10 cellular contexts compared by ENCODE assay signal in the genomic region with DNA sequence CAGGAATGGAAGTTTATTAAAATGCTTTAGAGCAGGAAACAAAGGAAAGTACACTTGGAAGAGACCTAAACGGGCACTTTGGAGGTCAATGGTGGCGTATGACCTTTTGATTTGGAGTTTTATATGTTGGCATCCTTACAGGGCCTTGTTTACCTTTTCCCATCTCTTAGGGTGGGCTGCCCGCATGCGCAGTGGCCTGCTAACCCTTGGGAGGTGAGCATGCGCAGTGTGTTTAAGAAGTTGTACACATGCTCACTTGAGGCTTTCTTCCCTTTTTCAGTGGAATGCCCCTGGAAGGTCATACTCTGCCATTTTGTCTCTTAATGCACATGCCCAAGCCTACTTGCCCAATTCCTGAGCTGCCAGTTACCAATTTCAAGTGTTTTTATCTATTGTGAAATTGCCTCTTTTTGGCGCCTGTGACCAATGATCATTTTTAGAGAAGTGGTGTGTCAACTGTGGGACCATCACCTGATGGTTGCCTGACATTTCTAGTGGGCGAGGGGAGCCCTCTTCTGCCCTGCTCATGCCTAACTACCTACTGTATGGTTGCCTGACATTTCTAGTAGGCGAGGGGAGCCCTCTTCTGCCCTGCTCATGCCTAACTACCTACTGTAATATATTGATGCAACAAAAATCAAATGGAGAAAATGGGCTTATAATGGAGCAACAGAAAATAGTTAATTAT.
A peak's percentile ranks its signal among the peaks of the same experiment; 100 is the strongest.
DNase-seq lines count a peak whose midpoint lies in the region; ATAC-seq and TF ChIP-seq lines count a peak whose summit lies in the region.
"Had no signal": no experiment of that assay in that cellular context is flagged by ENCODE, and none has a peak within 500 bp of the region (broad histone marks: within the 10 kb centered on the region; RNA-seq: fewer than 3 reads in every experiment).

No MANE protein-coding gene starts in this region.

- no peak overlapping the region for H3K4me3 ChIP-seq in left ventricle myocardium inferior
- H3K4me3 ChIP-seq in OCI-LY3 (ENCODE audit: low read length) = no peak overlapping the region
- no peak overlapping the region for H3K4me3 ChIP-seq in lower leg skin (ENCODE audit: low read depth, poor library complexity, severe bottlenecking)
- no peak overlapping the region for H3K4me3 ChIP-seq in tibial artery
- H3K4me3 ChIP-seq: coronary artery had no signal

- 88 to 90% methylated on average over 8 of the region's 8 CpGs for WGBS in lower leg skin, 2 donors

- no peak for TF ChIP-seq POLR2A in lower leg skin (IDR thresholded peaks at IDR 0.05)

- H3K79me2 ChIP-seq in OCI-LY3 (ENCODE audit: low read length) = no peaks in the 10 kb centered on the region

- H3K9ac ChIP-seq in OCI-LY3 (ENCODE audit: low read length) = no peak overlapping the region

- H3K27me3 ChIP-seq in left ventricle myocardium inferior (ENCODE audit: low read depth) = no peaks in the 10 kb centered on the region
- peaks cover 18% of the 10 kb centered on the region for H3K27me3 ChIP-seq in OCI-LY3 (ENCODE audit: low read depth, low read length)
- H3K27me3 ChIP-seq in tibial artery = no peaks in the 10 kb centered on the region
- H3K27me3 ChIP-seq: neutrophil had no signal

- H3K36me3 ChIP-seq in left ventricle myocardium inferior (no peaks in the 10 kb centered on the region), OCI-LY3 (replicated peaks; ENCODE audit: low read depth, low read length) (no peaks in the 10 kb centered on the region), tibial artery (no peaks in the 10 kb centered on the region)
- H3K36me3 ChIP-seq: neutrophil had no signal

- ATAC-seq in Right ventricle myocardium inferior = no peak

- DNase-seq in left ventricle myocardium inferior = no peak
- DNase-seq in Right ventricle myocardium inferior (ENCODE audit: missing footprints) = no peak
- peak; percentile 24 for DNase-seq in fibroblast of the conjunctiva (ENCODE audit: low read depth)
- no peak for DNase-seq in lower leg skin (ENCODE audit: low spot score in 2 of 2)
- no peak for DNase-seq in tibial artery
- DNase-seq in central memory CD4-positive, alpha-beta T cell = no peak
- no peak for DNase-seq in stimulated activated CD4-positive, alpha-beta T cell treated with anti-CD3 and anti-CD28 coated beads, Interleukin-2, amount 100 ng/mL, for 48 hours

- intact Hi-C loops in left ventricle myocardium inferior (cut with micrococcal nuclease) = no loop called here
- intact Hi-C loops in Right ventricle myocardium inferior (cut with DNase I) = loop anchor here (5.0 kb wide), 1 partner anchor 138 kb away; the partner anchor contains the start of gene PPP1R9A
- intact Hi-C loops in lower leg skin (cut with DNase I; ENCODE audit: low total_unique reads) = no loop called here
- intact Hi-C loops in tibial artery (cut with DNase I; ENCODE audit: low total_unique reads) = no loop called here

- no peaks in the 10 kb centered on the region for H4K20me1 ChIP-seq in OCI-LY3 (ENCODE audit: insufficient read depth, low read length)

- TF ChIP-seq CTCF in left ventricle myocardium inferior (IDR thresholded peaks at IDR 0.05; ENCODE audit: borderline replicate concordance) (peak; percentile 10), OCI-LY3 (IDR thresholded peaks at IDR 0.05; ENCODE audit: low read depth, low read length) (peak; percentile 69), lower leg skin (IDR thresholded peaks at IDR 0.05) (no peak), tibial artery (IDR thresholded peaks at IDR 0.05) (peak in 1 of 2 experiments; percentile 29)

- H3K27ac ChIP-seq in left ventricle myocardium inferior (replicated peaks) = no peak overlapping the region
- no peak overlapping the region for H3K27ac ChIP-seq in OCI-LY3 (ENCODE audit: low read length)
- H3K27ac ChIP-seq in tibial artery = no peak overlapping the region
- H3K27ac ChIP-seq: coronary artery, neutrophil had no signal

- H3K4me1 ChIP-seq in left ventricle myocardium inferior = peaks cover 20% of the 10 kb centered on the region
- peaks cover 13% of the 10 kb centered on the region for H3K4me1 ChIP-seq in OCI-LY3 (ENCODE audit: low read length)
- no peaks in the 10 kb centered on the region for H3K4me1 ChIP-seq in tibial artery

- H3K9me3 ChIP-seq in left ventricle myocardium inferior (replicated peaks) = no peaks in the 10 kb centered on the region
- H3K9me3 ChIP-seq in OCI-LY3 (ENCODE audit: insufficient read depth, low read length) = no peaks in the 10 kb centered on the region
- H3K9me3 ChIP-seq in tibial artery = no peaks in the 10 kb centered on the region
- H3K9me3 ChIP-seq: neutrophil had no signal

- no peak overlapping the region for H2AFZ ChIP-seq in OCI-LY3 (ENCODE audit: low read depth, low read length)

- H3K4me2 ChIP-seq in OCI-LY3 (ENCODE audit: low read length) = peak overlapping the region; percentile 14; the same call in 1 of the 2 replicates

Comparison
In these comparisons a context has a peak if more than half of its experiments do, and no peak if none do; other contexts are left out.
1. CTCF ChIP-seq: peak in left ventricle myocardium inferior (single experiment) and OCI-LY3 (single experiment); none in lower leg skin (0 of 3).